In the genomic region with DNA sequence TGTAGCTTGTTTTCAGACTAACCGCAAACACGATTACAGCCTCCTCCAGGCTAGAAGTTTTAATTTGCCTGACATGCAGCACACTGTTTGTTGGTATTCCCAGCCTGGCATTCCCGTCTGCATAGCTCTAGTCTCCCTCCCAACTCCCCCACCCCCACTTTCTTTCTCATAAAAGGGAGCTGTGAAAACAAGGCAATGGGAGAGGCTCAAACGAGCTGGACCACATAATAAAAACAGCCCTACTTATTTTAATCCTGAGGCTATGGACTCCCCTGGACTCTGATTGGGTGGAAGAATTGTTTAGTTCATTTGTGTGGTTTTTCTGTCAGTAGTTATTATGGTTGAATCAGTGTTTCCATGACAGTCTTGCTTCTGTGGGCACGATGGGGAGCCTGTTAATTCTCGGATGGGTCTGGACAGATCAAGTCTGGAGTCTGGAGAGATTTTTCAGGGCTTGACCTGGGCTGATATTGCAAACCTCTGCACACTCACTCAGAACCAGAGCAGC, we compare ENCODE assay signal across 1 cellular context.
TF ChIP-seq lines count a peak whose summit lies in the region.

No MANE protein-coding gene starts in this region.

TF ChIP-seq in WTC11, 78 proteins besides CTCF, POLR2A, EP300 and RAD21:
- TF ChIP-seq, protein P1, sequence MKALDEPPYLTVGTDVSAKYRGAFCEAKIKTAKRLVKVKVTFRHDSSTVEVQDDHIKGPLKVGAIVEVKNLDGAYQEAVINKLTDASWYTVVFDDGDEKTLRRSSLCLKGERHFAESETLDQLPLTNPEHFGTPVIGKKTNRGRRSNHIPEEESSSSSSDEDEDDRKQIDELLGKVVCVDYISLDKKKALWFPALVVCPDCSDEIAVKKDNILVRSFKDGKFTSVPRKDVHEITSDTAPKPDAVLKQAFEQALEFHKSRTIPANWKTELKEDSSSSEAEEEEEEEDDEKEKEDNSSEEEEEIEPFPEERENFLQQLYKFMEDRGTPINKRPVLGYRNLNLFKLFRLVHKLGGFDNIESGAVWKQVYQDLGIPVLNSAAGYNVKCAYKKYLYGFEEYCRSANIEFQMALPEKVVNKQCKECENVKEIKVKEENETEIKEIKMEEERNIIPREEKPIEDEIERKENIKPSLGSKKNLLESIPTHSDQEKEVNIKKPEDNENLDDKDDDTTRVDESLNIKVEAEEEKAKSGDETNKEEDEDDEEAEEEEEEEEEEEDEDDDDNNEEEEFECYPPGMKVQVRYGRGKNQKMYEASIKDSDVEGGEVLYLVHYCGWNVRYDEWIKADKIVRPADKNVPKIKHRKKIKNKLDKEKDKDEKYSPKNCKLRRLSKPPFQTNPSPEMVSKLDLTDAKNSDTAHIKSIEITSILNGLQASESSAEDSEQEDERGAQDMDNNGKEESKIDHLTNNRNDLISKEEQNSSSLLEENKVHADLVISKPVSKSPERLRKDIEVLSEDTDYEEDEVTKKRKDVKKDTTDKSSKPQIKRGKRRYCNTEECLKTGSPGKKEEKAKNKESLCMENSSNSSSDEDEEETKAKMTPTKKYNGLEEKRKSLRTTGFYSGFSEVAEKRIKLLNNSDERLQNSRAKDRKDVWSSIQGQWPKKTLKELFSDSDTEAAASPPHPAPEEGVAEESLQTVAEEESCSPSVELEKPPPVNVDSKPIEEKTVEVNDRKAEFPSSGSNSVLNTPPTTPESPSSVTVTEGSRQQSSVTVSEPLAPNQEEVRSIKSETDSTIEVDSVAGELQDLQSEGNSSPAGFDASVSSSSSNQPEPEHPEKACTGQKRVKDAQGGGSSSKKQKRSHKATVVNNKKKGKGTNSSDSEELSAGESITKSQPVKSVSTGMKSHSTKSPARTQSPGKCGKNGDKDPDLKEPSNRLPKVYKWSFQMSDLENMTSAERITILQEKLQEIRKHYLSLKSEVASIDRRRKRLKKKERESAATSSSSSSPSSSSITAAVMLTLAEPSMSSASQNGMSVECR (CRISPR knock-in tag; IDR thresholded peaks at IDR 0.05; ENCODE audit: borderline replicate concordance), result no peak
- TF ChIP-seq IRF2 (CRISPR knock-in tag; IDR thresholded peaks at IDR 0.05; ENCODE audit: borderline replicate concordance, low read depth), result no peak
TF ChIP-seq in WTC11: peak in this region for 0.
